In genomic region chr2:20215183-20216040, GRCh38 we compare ENCODE assay signal across 1 cellular context.
TF ChIP-seq lines count a peak whose summit lies in the region.

No MANE protein-coding gene starts in this region.

TF ChIP-seq in HepG2, 621 proteins besides CTCF, POLR2A, EP300 and RAD21 (continued from another document and continues in another):
- TF ChIP-seq PHF8 (CRISPR knock-in tag; IDR thresholded peaks at IDR 0.05) (peak; percentile 60), ZNF547 (CRISPR knock-in tag; IDR thresholded peaks at IDR 0.05) (no peak), FOXK2 (IDR thresholded peaks at IDR 0.05) (no peak), ZNF710 (CRISPR knock-in tag; IDR thresholded peaks at IDR 0.05; ENCODE audit: borderline replicate concordance) (peak; percentile 87; the same call in 1 of the 2 replicates), IRF1 (CRISPR knock-in tag; IDR thresholded peaks at IDR 0.05; ENCODE audit: low read depth) (no peak), ATF6 (CRISPR knock-in tag; conservative IDR thresholded peaks at IDR 0.05) (no peak), ZNF224 (CRISPR knock-in tag; IDR thresholded peaks at IDR 0.05) (no peak), LBX2 (CRISPR knock-in tag; IDR thresholded peaks at IDR 0.05; ENCODE audit: borderline replicate concordance) (no peak; the same call in 1 of the 2 replicates), KDM5A (IDR thresholded peaks at IDR 0.05; ENCODE audit: borderline replicate concordance, low read length) (no peak), JARID2 (CRISPR knock-in tag; IDR thresholded peaks at IDR 0.05; ENCODE audit: insufficient replicate concordance) (peak; percentile 46), FOXM1 (CRISPR knock-in tag; IDR thresholded peaks at IDR 0.05) (no peak), ZBTB14 (CRISPR knock-in tag; IDR thresholded peaks at IDR 0.05) (0 out of 2 replicates have a peak, but pooled peaks have one; percentile 25), ZFP36L2 (CRISPR knock-in tag; IDR thresholded peaks at IDR 0.05) (no peak), NR2F6 (IDR thresholded peaks at IDR 0.05) (peak; percentile 92), NR2F6 (CRISPR knock-in tag; IDR thresholded peaks at IDR 0.05) (peak; percentile 99), ZNF24 (IDR thresholded peaks at IDR 0.05) (no peak), ATF5 (CRISPR knock-in tag; IDR thresholded peaks at IDR 0.05; ENCODE audit: low read depth) (no peak; the same call in 1 of the 2 replicates), IRX3 (CRISPR knock-in tag; IDR thresholded peaks at IDR 0.05; ENCODE audit: borderline replicate concordance, low read depth) (peak; percentile 63; the same call in 1 of the 2 replicates), RXRA (CRISPR knock-in tag; IDR thresholded peaks at IDR 0.05) (peak; percentile 96), ZNF513 (CRISPR knock-in tag; conservative IDR thresholded peaks at IDR 0.05) (no peak), ZBTB10 (CRISPR knock-in tag; IDR thresholded peaks at IDR 0.05; ENCODE audit: borderline replicate concordance) (peak; percentile 97), ZNF557 (CRISPR knock-in tag; IDR thresholded peaks at IDR 0.05) (0 out of 2 replicates have a peak, but pooled peaks have one; percentile 61), ZNF639 (CRISPR knock-in tag; conservative IDR thresholded peaks at IDR 0.05) (0 out of 2 replicates have a peak, but pooled peaks have one; percentile 53), GPN1 (CRISPR knock-in tag; IDR thresholded peaks at IDR 0.05; ENCODE audit: borderline replicate concordance) (no peak), NR2F2 (IDR thresholded peaks at IDR 0.05; ENCODE audit: borderline replicate concordance, low read depth) (peak; percentile 90), U2AF2 (IDR thresholded peaks at IDR 0.05; ENCODE audit: low read depth, low read length) (no peak), YY1 (IDR thresholded peaks at IDR 0.05; ENCODE audit: insufficient read depth, insufficient replicate concordance, low read depth, low read length) (peak; percentile 76), ELF3 (CRISPR knock-in tag; IDR thresholded peaks at IDR 0.05) (peak; percentile 86), ZNF367 (CRISPR knock-in tag; IDR thresholded peaks at IDR 0.05; ENCODE audit: borderline replicate concordance) (no peak), ZNF646 (CRISPR knock-in tag; IDR thresholded peaks at IDR 0.05) (no peak), RFX5 (IDR thresholded peaks at IDR 0.05; ENCODE audit: low read depth, low read length) (no peak), KLF16 (CRISPR knock-in tag; IDR thresholded peaks at IDR 0.05) (peak in 1 of 2 experiments; percentile 81; a peak in 2 of 4 replicates), PTBP1 (IDR thresholded peaks at IDR 0.05; ENCODE audit: low read depth, low read length, poor library complexity, severe bottlenecking) (no peak), ZFP36 (IDR thresholded peaks at IDR 0.05; ENCODE audit: borderline replicate concordance, low read depth, low read length, partially characterized antibody) (no peak)
